1 cellular context compared by ENCODE assay signal in genomic region chr19:49637865-49638350, GRCh38.
TF ChIP-seq lines count a peak whose summit lies in the region.

No MANE protein-coding gene starts in this region.

TF ChIP-seq in HEK293, 187 proteins besides CTCF, POLR2A, EP300 and RAD21 (continued from another document):
- TF ChIP-seq ZBTB10 (tag by site-specific recombination; IDR thresholded peaks at IDR 0.05) = no peak
